ENCODE assay signal across 1 cellular context in genomic region chr4:169416997-169417396, GRCh38.
TF ChIP-seq lines count a peak whose summit lies in the region.

No MANE protein-coding gene starts in this region.

TF ChIP-seq in HepG2, 621 proteins besides CTCF, POLR2A, EP300 and RAD21 (continued from another document):
- TF ChIP-seq TEF (CRISPR knock-in tag; IDR thresholded peaks at IDR 0.05): no peak
- no peak for TF ChIP-seq ZNF484 (CRISPR knock-in tag; IDR thresholded peaks at IDR 0.05; ENCODE audit: borderline replicate concordance, low read depth)
- TF ChIP-seq PTBP1 (IDR thresholded peaks at IDR 0.05; ENCODE audit: low read depth, low read length, poor library complexity, severe bottlenecking): no peak
- TF ChIP-seq ZNF552 (CRISPR knock-in tag; IDR thresholded peaks at IDR 0.05; ENCODE audit: borderline replicate concordance): no peak
- no peak for TF ChIP-seq ZNF792 (CRISPR knock-in tag; IDR thresholded peaks at IDR 0.05)
- no peak for TF ChIP-seq CREM (IDR thresholded peaks at IDR 0.05)
- TF ChIP-seq CREM (CRISPR knock-in tag; IDR thresholded peaks at IDR 0.05): no peak
- TF ChIP-seq HMGXB3 (CRISPR knock-in tag; IDR thresholded peaks at IDR 0.05; ENCODE audit: borderline replicate concordance): no peak
- no peak for TF ChIP-seq GPBP1L1 (CRISPR knock-in tag; IDR thresholded peaks at IDR 0.05)
- no peak for TF ChIP-seq UBTF (CRISPR knock-in tag; IDR thresholded peaks at IDR 0.05)
- no peak for TF ChIP-seq KDM5A (IDR thresholded peaks at IDR 0.05; ENCODE audit: borderline replicate concordance, low read length)
- TF ChIP-seq HOXA3 (CRISPR knock-in tag; IDR thresholded peaks at IDR 0.05): no peak
- TF ChIP-seq PLSCR1 (CRISPR knock-in tag; IDR thresholded peaks at IDR 0.05; ENCODE audit: borderline replicate concordance): no peak
- TF ChIP-seq ZNF383 (CRISPR knock-in tag; IDR thresholded peaks at IDR 0.05; ENCODE audit: borderline replicate concordance): no peak
- no peak for TF ChIP-seq ZNF558 (CRISPR knock-in tag; IDR thresholded peaks at IDR 0.05; ENCODE audit: borderline replicate concordance)
- no peak for TF ChIP-seq ZSCAN31 (CRISPR knock-in tag; IDR thresholded peaks at IDR 0.05; ENCODE audit: low read depth)
- no peak for TF ChIP-seq MEIS1 (CRISPR knock-in tag; IDR thresholded peaks at IDR 0.05; ENCODE audit: borderline replicate concordance)
TF ChIP-seq in HepG2: peak in this region for 0.
